20 cellular contexts compared by ENCODE assay signal in the genomic region with DNA sequence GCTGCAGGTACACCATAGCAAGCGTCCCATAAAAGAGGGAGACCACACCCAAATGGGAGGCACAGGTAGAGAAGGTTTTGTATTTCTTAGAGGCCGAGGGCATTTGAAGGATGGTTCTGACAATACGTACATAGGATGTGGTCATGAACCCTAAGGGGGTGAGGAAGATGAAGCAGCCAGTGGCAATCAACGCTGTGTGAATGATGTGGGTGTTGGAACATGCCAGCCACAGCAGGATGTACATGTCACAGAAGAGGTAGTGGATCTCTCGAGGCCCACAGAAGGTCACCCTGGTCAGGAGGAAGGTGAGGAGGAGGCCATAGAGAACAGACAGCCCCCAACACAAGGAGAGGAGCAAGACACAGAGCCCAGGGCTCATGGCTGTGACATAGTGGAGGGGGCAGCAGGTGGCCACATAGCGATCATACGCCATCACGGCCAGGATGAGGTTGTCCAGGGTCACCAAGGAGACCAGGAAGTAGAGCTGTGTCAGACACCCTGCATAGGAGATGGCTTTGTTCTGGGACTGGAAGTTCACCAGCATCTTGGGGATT. TPM values are rescaled to one million over a fixed set of nuclear protein-coding genes. Genes with fewer than 3 reads are reported as not detected.
"Had no signal": no experiment of that assay in that cellular context is flagged by ENCODE, and none has a peak within 500 bp of the region (broad histone marks: within the 10 kb centered on the region; RNA-seq: fewer than 3 reads in every experiment).

No MANE protein-coding gene starts in this region.

RNA-seq across cellular contexts. Expression of a gene that starts 0.5 kb away (rescaled TPM):
- total RNA-seq: naive thymus-derived CD8-positive, alpha-beta T cell; neural crest cell; omental fat pad; osteocyte; pancreas; posterior vena cava; prostate gland; pulmonary artery endothelial cell; right atrium auricular region; sciatic nerve; smooth muscle cell; spleen; stomach; subcutaneous adipose tissue; temporal lobe; thoracic aorta; thyroid gland; tibial nerve; ureter; vagina had no signal
- polyA plus RNA-seq: naive thymus-derived CD8-positive, alpha-beta T cell; pancreas; smooth muscle cell; spleen; stomach had no signal

RNA-seq across cellular contexts. Expression of a gene that starts 41.3 kb away (rescaled TPM):
- total RNA-seq: naive thymus-derived CD8-positive, alpha-beta T cell; neural crest cell; omental fat pad; osteocyte; pancreas; posterior vena cava; prostate gland; pulmonary artery endothelial cell; right atrium auricular region; sciatic nerve; smooth muscle cell; spleen; stomach; subcutaneous adipose tissue; temporal lobe; thoracic aorta; thyroid gland; tibial nerve; ureter; vagina had no signal
- polyA plus RNA-seq: naive thymus-derived CD8-positive, alpha-beta T cell; pancreas; smooth muscle cell; spleen; stomach had no signal
